1 cellular context compared by ENCODE assay signal in the genomic region with DNA sequence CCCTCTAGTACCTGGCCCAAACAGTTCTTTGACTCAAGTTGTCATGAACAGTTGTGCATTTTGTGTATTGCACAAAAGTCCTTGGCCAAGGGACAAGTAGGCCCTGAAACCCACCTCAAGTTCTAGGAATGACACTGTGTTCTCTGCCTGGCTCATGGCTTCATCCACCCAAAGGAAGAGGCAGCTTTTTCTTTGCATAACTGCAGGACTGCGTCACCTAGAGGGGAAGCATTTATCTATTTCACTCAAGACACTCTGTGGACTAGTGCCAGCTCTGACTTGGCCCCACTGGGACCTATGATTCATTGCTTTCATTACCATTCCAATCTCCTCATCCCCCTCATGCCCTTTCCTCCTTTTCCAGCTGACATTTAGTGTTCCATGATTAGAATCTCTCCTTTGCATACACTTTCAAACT.
TF ChIP-seq lines count a peak whose summit lies in the region.

No MANE protein-coding gene starts in this region.

TF ChIP-seq in HepG2, 621 proteins besides CTCF, POLR2A, EP300 and RAD21 (continued from another document):
- TF ChIP-seq, protein P1, sequence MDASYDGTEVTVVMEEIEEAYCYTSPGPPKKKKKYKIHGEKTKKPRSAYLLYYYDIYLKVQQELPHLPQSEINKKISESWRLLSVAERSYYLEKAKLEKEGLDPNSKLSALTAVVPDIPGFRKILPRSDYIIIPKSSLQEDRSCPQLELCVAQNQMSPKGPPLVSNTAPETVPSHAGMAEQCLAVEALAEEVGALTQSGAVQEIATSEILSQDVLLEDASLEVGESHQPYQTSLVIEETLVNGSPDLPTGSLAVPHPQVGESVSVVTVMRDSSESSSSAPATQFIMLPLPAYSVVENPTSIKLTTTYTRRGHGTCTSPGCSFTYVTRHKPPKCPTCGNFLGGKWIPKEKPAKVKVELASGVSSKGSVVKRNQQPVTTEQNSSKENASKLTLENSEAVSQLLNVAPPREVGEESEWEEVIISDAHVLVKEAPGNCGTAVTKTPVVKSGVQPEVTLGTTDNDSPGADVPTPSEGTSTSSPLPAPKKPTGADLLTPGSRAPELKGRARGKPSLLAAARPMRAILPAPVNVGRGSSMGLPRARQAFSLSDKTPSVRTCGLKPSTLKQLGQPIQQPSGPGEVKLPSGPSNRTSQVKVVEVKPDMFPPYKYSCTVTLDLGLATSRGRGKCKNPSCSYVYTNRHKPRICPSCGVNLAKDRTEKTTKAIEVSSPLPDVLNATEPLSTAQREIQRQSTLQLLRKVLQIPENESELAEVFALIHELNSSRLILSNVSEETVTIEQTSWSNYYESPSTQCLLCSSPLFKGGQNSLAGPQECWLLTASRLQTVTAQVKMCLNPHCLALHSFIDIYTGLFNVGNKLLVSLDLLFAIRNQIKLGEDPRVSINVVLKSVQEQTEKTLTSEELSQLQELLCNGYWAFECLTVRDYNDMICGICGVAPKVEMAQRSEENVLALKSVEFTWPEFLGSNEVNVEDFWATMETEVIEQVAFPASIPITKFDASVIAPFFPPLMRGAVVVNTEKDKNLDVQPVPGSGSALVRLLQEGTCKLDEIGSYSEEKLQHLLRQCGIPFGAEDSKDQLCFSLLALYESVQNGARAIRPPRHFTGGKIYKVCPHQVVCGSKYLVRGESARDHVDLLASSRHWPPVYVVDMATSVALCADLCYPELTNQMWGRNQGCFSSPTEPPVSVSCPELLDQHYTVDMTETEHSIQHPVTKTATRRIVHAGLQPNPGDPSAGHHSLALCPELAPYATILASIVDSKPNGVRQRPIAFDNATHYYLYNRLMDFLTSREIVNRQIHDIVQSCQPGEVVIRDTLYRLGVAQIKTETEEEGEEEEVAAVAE (CRISPR knock-in tag; IDR thresholded peaks at IDR 0.05; ENCODE audit: borderline replicate concordance): no peak
- TF ChIP-seq, protein P2, sequence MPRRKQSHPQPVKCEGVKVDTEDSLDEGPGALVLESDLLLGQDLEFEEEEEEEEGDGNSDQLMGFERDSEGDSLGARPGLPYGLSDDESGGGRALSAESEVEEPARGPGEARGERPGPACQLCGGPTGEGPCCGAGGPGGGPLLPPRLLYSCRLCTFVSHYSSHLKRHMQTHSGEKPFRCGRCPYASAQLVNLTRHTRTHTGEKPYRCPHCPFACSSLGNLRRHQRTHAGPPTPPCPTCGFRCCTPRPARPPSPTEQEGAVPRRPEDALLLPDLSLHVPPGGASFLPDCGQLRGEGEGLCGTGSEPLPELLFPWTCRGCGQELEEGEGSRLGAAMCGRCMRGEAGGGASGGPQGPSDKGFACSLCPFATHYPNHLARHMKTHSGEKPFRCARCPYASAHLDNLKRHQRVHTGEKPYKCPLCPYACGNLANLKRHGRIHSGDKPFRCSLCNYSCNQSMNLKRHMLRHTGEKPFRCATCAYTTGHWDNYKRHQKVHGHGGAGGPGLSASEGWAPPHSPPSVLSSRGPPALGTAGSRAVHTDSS (CRISPR knock-in tag; conservative IDR thresholded peaks at IDR 0.05): no peak
- TF ChIP-seq, protein P3, sequence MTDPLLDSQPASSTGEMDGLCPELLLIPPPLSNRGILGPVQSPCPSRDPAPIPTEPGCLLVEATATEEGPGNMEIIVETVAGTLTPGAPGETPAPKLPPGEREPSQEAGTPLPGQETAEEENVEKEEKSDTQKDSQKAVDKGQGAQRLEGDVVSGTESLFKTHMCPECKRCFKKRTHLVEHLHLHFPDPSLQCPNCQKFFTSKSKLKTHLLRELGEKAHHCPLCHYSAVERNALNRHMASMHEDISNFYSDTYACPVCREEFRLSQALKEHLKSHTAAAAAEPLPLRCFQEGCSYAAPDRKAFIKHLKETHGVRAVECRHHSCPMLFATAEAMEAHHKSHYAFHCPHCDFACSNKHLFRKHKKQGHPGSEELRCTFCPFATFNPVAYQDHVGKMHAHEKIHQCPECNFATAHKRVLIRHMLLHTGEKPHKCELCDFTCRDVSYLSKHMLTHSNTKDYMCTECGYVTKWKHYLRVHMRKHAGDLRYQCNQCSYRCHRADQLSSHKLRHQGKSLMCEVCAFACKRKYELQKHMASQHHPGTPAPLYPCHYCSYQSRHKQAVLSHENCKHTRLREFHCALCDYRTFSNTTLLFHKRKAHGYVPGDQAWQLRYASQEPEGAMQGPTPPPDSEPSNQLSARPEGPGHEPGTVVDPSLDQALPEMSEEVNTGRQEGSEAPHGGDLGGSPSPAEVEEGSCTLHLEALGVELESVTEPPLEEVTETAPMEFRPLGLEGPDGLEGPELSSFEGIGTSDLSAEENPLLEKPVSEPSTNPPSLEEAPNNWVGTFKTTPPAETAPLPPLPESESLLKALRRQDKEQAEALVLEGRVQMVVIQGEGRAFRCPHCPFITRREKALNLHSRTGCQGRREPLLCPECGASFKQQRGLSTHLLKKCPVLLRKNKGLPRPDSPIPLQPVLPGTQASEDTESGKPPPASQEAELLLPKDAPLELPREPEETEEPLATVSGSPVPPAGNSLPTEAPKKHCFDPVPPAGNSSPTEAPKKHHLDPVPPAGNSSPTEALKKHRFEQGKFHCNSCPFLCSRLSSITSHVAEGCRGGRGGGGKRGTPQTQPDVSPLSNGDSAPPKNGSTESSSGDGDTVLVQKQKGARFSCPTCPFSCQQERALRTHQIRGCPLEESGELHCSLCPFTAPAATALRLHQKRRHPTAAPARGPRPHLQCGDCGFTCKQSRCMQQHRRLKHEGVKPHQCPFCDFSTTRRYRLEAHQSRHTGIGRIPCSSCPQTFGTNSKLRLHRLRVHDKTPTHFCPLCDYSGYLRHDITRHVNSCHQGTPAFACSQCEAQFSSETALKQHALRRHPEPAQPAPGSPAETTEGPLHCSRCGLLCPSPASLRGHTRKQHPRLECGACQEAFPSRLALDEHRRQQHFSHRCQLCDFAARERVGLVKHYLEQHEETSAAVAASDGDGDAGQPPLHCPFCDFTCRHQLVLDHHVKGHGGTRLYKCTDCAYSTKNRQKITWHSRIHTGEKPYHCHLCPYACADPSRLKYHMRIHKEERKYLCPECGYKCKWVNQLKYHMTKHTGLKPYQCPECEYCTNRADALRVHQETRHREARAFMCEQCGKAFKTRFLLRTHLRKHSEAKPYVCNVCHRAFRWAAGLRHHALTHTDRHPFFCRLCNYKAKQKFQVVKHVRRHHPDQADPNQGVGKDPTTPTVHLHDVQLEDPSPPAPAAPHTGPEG (CRISPR knock-in tag; IDR thresholded peaks at IDR 0.05): no peak
- no peak for TF ChIP-seq TBL1XR1 (IDR thresholded peaks at IDR 0.05; ENCODE audit: borderline replicate concordance, low read length, partially characterized antibody)
- TF ChIP-seq, protein P4, sequence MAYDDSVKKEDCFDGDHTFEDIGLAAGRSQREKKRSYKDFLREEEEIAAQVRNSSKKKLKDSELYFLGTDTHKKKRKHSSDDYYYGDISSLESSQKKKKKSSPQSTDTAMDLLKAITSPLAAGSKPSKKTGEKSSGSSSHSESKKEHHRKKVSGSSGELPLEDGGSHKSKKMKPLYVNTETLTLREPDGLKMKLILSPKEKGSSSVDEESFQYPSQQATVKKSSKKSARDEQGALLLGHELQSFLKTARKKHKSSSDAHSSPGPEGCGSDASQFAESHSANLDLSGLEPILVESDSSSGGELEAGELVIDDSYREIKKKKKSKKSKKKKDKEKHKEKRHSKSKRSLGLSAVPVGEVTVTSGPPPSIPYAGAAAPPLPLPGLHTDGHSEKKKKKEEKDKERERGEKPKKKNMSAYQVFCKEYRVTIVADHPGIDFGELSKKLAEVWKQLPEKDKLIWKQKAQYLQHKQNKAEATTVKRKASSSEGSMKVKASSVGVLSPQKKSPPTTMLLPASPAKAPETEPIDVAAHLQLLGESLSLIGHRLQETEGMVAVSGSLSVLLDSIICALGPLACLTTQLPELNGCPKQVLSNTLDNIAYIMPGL (CRISPR knock-in tag; IDR thresholded peaks at IDR 0.05; ENCODE audit: borderline replicate concordance in 1 of 2, low read depth in 1 of 2): no peak
- TF ChIP-seq MTA1 (CRISPR knock-in tag; IDR thresholded peaks at IDR 0.05; ENCODE audit: borderline replicate concordance): no peak
- TF ChIP-seq, protein P5, sequence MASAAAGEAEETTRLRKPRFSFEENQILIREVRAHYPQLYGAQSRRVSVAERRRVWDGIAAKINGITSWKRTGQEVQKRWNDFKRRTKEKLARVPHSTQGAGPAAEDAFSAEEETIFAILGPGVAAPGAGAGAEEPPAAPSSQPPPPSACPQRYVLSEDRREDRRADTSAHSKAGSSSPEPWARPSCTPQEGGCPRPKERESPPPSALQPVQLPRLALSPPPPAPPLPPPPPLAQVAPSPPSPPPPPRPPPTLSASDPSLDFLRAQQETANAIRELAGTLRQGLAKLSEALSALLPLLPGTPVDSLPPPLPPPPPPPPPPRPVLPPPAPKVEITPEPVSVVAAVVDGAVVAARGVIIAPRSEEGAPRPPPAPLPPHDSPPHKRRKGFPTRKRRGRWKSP (CRISPR knock-in tag; IDR thresholded peaks at IDR 0.05): no peak
- no peak for TF ChIP-seq NFYB (CRISPR knock-in tag; IDR thresholded peaks at IDR 0.05)
- TF ChIP-seq, protein P6, sequence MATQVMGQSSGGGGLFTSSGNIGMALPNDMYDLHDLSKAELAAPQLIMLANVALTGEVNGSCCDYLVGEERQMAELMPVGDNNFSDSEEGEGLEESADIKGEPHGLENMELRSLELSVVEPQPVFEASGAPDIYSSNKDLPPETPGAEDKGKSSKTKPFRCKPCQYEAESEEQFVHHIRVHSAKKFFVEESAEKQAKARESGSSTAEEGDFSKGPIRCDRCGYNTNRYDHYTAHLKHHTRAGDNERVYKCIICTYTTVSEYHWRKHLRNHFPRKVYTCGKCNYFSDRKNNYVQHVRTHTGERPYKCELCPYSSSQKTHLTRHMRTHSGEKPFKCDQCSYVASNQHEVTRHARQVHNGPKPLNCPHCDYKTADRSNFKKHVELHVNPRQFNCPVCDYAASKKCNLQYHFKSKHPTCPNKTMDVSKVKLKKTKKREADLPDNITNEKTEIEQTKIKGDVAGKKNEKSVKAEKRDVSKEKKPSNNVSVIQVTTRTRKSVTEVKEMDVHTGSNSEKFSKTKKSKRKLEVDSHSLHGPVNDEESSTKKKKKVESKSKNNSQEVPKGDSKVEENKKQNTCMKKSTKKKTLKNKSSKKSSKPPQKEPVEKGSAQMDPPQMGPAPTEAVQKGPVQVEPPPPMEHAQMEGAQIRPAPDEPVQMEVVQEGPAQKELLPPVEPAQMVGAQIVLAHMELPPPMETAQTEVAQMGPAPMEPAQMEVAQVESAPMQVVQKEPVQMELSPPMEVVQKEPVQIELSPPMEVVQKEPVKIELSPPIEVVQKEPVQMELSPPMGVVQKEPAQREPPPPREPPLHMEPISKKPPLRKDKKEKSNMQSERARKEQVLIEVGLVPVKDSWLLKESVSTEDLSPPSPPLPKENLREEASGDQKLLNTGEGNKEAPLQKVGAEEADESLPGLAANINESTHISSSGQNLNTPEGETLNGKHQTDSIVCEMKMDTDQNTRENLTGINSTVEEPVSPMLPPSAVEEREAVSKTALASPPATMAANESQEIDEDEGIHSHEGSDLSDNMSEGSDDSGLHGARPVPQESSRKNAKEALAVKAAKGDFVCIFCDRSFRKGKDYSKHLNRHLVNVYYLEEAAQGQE (IDR thresholded peaks at IDR 0.05; ENCODE audit: borderline replicate concordance in 1 of 2, low read depth in 1 of 2, low read length in 2 of 2): no peak
- TF ChIP-seq ONECUT2 (CRISPR knock-in tag; IDR thresholded peaks at IDR 0.05): no peak
- no peak for TF ChIP-seq ATF7 (IDR thresholded peaks at IDR 0.05)
- TF ChIP-seq ATF7 (CRISPR knock-in tag; IDR thresholded peaks at IDR 0.05): no peak
- TF ChIP-seq CC2D1A (CRISPR knock-in tag; IDR thresholded peaks at IDR 0.05): no peak
- TF ChIP-seq ZNF367 (CRISPR knock-in tag; IDR thresholded peaks at IDR 0.05; ENCODE audit: borderline replicate concordance): no peak
- no peak for TF ChIP-seq SP2 (CRISPR knock-in tag; IDR thresholded peaks at IDR 0.05)
- TF ChIP-seq ZNF343 (CRISPR knock-in tag; IDR thresholded peaks at IDR 0.05): no peak
- no peak for TF ChIP-seq ZNF446 (CRISPR knock-in tag; IDR thresholded peaks at IDR 0.05)
